Comparison of ENCODE assay signal across 8 cellular contexts in the genomic region with DNA sequence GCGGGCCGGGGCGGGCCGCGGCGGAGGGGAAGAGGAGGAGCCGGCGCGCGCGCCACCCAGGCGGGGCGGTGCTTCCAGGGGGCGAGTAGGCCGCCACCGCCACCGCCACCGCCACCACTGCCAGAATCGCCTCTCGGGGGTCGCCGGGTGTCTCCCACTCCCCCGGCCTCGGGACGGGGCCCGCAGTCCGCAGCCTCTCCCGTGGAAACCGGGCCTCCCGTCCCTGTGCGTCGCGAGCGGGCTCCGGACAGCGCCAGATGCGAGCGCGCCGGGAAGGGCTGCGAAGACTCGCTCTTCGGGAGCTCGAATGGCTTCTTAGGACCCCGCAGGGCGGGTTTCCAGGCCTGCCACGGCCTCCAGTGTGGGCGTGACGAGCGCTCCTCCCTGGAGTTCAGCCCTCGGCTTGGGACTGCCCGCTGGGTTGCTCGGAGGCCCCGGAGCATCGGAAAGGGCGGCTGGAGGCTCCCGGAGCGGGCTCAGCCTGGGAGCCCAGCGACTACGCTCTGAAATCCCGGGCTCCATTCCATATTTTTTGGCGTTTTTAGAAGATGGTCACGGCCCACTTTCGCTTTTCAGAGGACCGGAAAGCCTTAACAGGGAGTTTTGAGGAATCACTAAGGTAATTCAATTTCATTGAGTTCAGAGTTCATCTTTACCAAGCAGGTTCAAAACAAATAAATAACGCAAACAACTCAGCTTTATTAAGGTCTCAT. TPM values are rescaled to one million over a fixed set of nuclear protein-coding genes. Genes with fewer than 3 reads are reported as not detected.
DNase-seq lines count a peak whose midpoint lies in the region; ATAC-seq and TF ChIP-seq lines count a peak whose summit lies in the region.

No MANE protein-coding gene starts in this region.

- H3K9me2 ChIP-seq in GM23248 (ENCODE audit: insufficient read depth) (no peaks in the 10 kb centered on the region), Karpas-422 (replicated peaks; ENCODE audit: insufficient read depth, low read length) (no peaks in the 10 kb centered on the region)

- peak overlapping the region; percentile 84 for H3K27ac Mint-ChIP-seq in activated T-helper 2 cell treated with anti-CD3 and anti-CD28 coated beads, Interferon-gamma antibody, Interleukin-2, Interleukin-4, amounts not matched to agents 10 μg/mL and 5 μg/mL and 100 μg/mL, durations not matched to agents 14 hours and 24 hours and 36 hours
- peak overlapping the region; percentile 76 to 92 (median 86) for H3K27ac Mint-ChIP-seq in naive thymus-derived CD4-positive, alpha-beta T cell
- peak overlapping the region; percentile 92 for H3K27ac Mint-ChIP-seq in stimulated activated naive B cell treated with anti-CD40 and anti-IgM and Interleukin-4, amounts not matched to agents 10 μg/mL and 1 μg/mL and 100 μg/mL, for 72 hours

- H2AFZ ChIP-seq in GM23248 (peak overlapping the region; percentile 99), Karpas-422 (ENCODE audit: low read length) (peak overlapping the region; percentile 37)

- H3K27ac ChIP-seq in GM23248 (peak overlapping the region; percentile 91), Karpas-422 (ENCODE audit: low read length) (no peak overlapping the region; the same call in 1 of the 2 replicates)
- peak overlapping the region; percentile 77 for H3K27ac ChIP-seq in naive thymus-derived CD4-positive, alpha-beta T cell (ENCODE audit: low read depth, low read length)

- H3K36me3 Mint-ChIP-seq in activated T-helper 2 cell treated with anti-CD3 and anti-CD28 coated beads, Interferon-gamma antibody, Interleukin-2, Interleukin-4, amounts not matched to agents 10 μg/mL and 5 μg/mL and 100 μg/mL, durations not matched to agents 14 hours and 24 hours and 36 hours (ENCODE audit: low read depth) = peaks cover 47% of the 10 kb centered on the region
- H3K36me3 Mint-ChIP-seq in naive thymus-derived CD4-positive, alpha-beta T cell = peaks cover 0 to 34% (median 6%) of the 10 kb centered on the region in 5 donors
- H3K36me3 Mint-ChIP-seq in stimulated activated naive B cell treated with anti-CD40 and anti-IgM and Interleukin-4, amounts not matched to agents 10 μg/mL and 1 μg/mL and 100 μg/mL, for 72 hours = peaks cover 2 to 16% of the 10 kb centered on the region in 2 donors

- peak overlapping the region; percentile 94 for H3K4me3 Mint-ChIP-seq in activated T-helper 2 cell treated with anti-CD3 and anti-CD28 coated beads, Interferon-gamma antibody, Interleukin-2, Interleukin-4, amounts not matched to agents 10 μg/mL and 5 μg/mL and 100 μg/mL, durations not matched to agents 14 hours and 24 hours and 36 hours (ENCODE audit: low read depth)
- peak overlapping the region; percentile 85 to 99 (median 94) for H3K4me3 Mint-ChIP-seq in naive thymus-derived CD4-positive, alpha-beta T cell
- peak overlapping the region; percentile 93 to 96 for H3K4me3 Mint-ChIP-seq in stimulated activated naive B cell treated with anti-CD40 and anti-IgM and Interleukin-4, amounts not matched to agents 10 μg/mL and 1 μg/mL and 100 μg/mL, for 72 hours

- H4K20me1 ChIP-seq in GM23248 (ENCODE audit: insufficient read depth) (no peaks in the 10 kb centered on the region), Karpas-422 (ENCODE audit: insufficient read depth, low read depth, low read length) (no peaks in the 10 kb centered on the region)

- H3K9me3 Mint-ChIP-seq in activated T-helper 2 cell treated with anti-CD3 and anti-CD28 coated beads, Interferon-gamma antibody, Interleukin-2, Interleukin-4, amounts not matched to agents 10 μg/mL and 5 μg/mL and 100 μg/mL, durations not matched to agents 14 hours and 24 hours and 36 hours = peaks cover 23% of the 10 kb centered on the region
- H3K9me3 Mint-ChIP-seq in naive thymus-derived CD4-positive, alpha-beta T cell = peaks cover 0 to 20% (median 2%) of the 10 kb centered on the region in 11 donors
- H3K9me3 Mint-ChIP-seq in stimulated activated naive B cell treated with anti-CD40 and anti-IgM and Interleukin-4, amounts not matched to agents 10 μg/mL and 1 μg/mL and 100 μg/mL, for 72 hours = peaks cover 0 to 8% of the 10 kb centered on the region in 2 donors

- peaks cover 8% of the 10 kb centered on the region; the same call in 1 of the 2 replicates for H3F3A ChIP-seq in GM23248 (ENCODE audit: insufficient read depth)

- CTCF ChIA-PET in naive thymus-derived CD4-positive, alpha-beta T cell (lab: Charles Lee) = interaction anchor here (0.5 kb wide), 1 partner anchor 71 kb away, joined by 4 read pairs; no protein-coding TSS in a partner anchor

- in situ Hi-C loops in GM23248 (cut with MboI) = loop anchor here (25.0 kb wide), 1 partner anchor 470 kb away; no protein-coding TSS in a partner anchor

- DNase-seq in Daoy (ENCODE audit: low read depth) = peak; percentile 98
- DNase-seq in GM23248 = peak; percentile 100
- peak; percentile 93 for DNase-seq in Karpas-422
- DNase-seq in RPMI7951 (ENCODE audit: low read depth) = peak; percentile 98
- DNase-seq in activated T-helper 2 cell treated with anti-CD3 and anti-CD28 coated beads, Interferon-gamma antibody, Interleukin-2, Interleukin-4, amounts not matched to agents 10 μg/mL and 5 μg/mL and 100 μg/mL, durations not matched to agents 14 hours and 24 hours and 36 hours (ENCODE audit: low spot score) = peak; percentile 82
- peak; percentile 98 for DNase-seq in fibroblast of mammary gland (ENCODE audit: low read depth)
- DNase-seq in naive thymus-derived CD4-positive, alpha-beta T cell = peak; percentile 71 to 90 (median 79)
- peak; percentile 80 for DNase-seq in stimulated activated naive B cell treated with anti-CD40 and anti-IgM and Interleukin-4, amounts not matched to agents 10 μg/mL and 1 μg/mL and 100 μg/mL, for 72 hours

- POLR2A ChIA-PET in naive thymus-derived CD4-positive, alpha-beta T cell (lab: Charles Lee) = interaction anchor here (0.6 to 2.0 kb wide), 2 partner anchors 55 to 112 kb away, joined by 3 to 9 read pairs; a partner anchor contains a TSS

- peaks cover 28% of the 10 kb centered on the region for H3K4me1 Mint-ChIP-seq in activated T-helper 2 cell treated with anti-CD3 and anti-CD28 coated beads, Interferon-gamma antibody, Interleukin-2, Interleukin-4, amounts not matched to agents 10 μg/mL and 5 μg/mL and 100 μg/mL, durations not matched to agents 14 hours and 24 hours and 36 hours (ENCODE audit: low read depth)
- H3K4me1 Mint-ChIP-seq in naive thymus-derived CD4-positive, alpha-beta T cell = peaks cover 32 to 56% (median 41%) of the 10 kb centered on the region in 7 donors
- H3K4me1 Mint-ChIP-seq in stimulated activated naive B cell treated with anti-CD40 and anti-IgM and Interleukin-4, amounts not matched to agents 10 μg/mL and 1 μg/mL and 100 μg/mL, for 72 hours = peaks cover 10 to 24% of the 10 kb centered on the region in 2 donors

- H3K4me2 ChIP-seq in GM23248 (ENCODE audit: unreplicated experiment) (peak overlapping the region; percentile 89), Karpas-422 (ENCODE audit: low read depth, low read length, poor library complexity, severe bottlenecking) (peak overlapping the region; percentile 87)

- TF ChIP-seq CTCF in fibroblast of mammary gland (conservative IDR thresholded peaks at IDR 0.05; ENCODE audit: control insufficient read depth, insufficient read depth, low read depth, low read length) = no peak

- H3K9me3 ChIP-seq in GM23248 (ENCODE audit: low read depth) = no peaks in the 10 kb centered on the region
- H3K9me3 ChIP-seq in Karpas-422 (ENCODE audit: low read length) = no peaks in the 10 kb centered on the region
- no peaks in the 10 kb centered on the region for H3K9me3 ChIP-seq in naive thymus-derived CD4-positive, alpha-beta T cell (ENCODE audit: control insufficient read depth in 2 of 3, low read length in 3 of 3)

- no peaks in the 10 kb centered on the region for H3K27me3 Mint-ChIP-seq in activated T-helper 2 cell treated with anti-CD3 and anti-CD28 coated beads, Interferon-gamma antibody, Interleukin-2, Interleukin-4, amounts not matched to agents 10 μg/mL and 5 μg/mL and 100 μg/mL, durations not matched to agents 14 hours and 24 hours and 36 hours (ENCODE audit: low read depth)
- no peaks in the 10 kb centered on the region for H3K27me3 Mint-ChIP-seq in naive thymus-derived CD4-positive, alpha-beta T cell
- no peaks in the 10 kb centered on the region for H3K27me3 Mint-ChIP-seq in stimulated activated naive B cell treated with anti-CD40 and anti-IgM and Interleukin-4, amounts not matched to agents 10 μg/mL and 1 μg/mL and 100 μg/mL, for 72 hours

- 0% methylated on average over 32 to 37 of the region's 66 CpGs for WGBS in GM23248 (ENCODE audit: low coverage in 1 of 2, low lambda C conversion rate in 2 of 2, missing lambda C conversion rate in 2 of 2), 2 experiments

- H3K9ac ChIP-seq in GM23248 (peak overlapping the region; percentile 95), Karpas-422 (ENCODE audit: low read length) (peak overlapping the region; percentile 93)

- H3K4me1 ChIP-seq in GM23248 (ENCODE audit: insufficient read depth) (peaks cover 21% of the 10 kb centered on the region; the same call in 1 of the 2 replicates), Karpas-422 (ENCODE audit: low read length) (peaks cover 16% of the 10 kb centered on the region)
- peaks cover 6 to 29% of the 10 kb centered on the region in 2 donors for H3K4me1 ChIP-seq in naive thymus-derived CD4-positive, alpha-beta T cell (ENCODE audit: control insufficient read depth in 2 of 2, insufficient read depth in 2 of 2, low read length in 2 of 2)

- H3K36me3 ChIP-seq in GM23248 (ENCODE audit: low read depth) = 0 out of 2 replicates have a peak, but pooled peaks cover 3% of the 10 kb centered on the region
- H3K36me3 ChIP-seq in Karpas-422 (ENCODE audit: insufficient read depth, low read length) = peaks cover 2% of the 10 kb centered on the region; the same call in 1 of the 2 replicates
- peaks cover 0 to 8% (median 0%) of the 10 kb centered on the region in 3 experiments for H3K36me3 ChIP-seq in naive thymus-derived CD4-positive, alpha-beta T cell (ENCODE audit: control insufficient read depth in 2 of 3, insufficient read depth in 3 of 3, low read length in 3 of 3)

- H3K27me3 ChIP-seq in GM23248 (replicated peaks; ENCODE audit: insufficient read depth) (no peaks in the 10 kb centered on the region), Karpas-422 (ENCODE audit: low read length) (no peaks in the 10 kb centered on the region)
- no peaks in the 10 kb centered on the region for H3K27me3 ChIP-seq in naive thymus-derived CD4-positive, alpha-beta T cell (ENCODE audit: control insufficient read depth in 2 of 2, insufficient read depth in 2 of 2, low read length in 2 of 2)

- peak overlapping the region; percentile 99 for H3K4me3 ChIP-seq in GM23248
- peak overlapping the region; percentile 87 for H3K4me3 ChIP-seq in Karpas-422 (ENCODE audit: low read length)
- peak overlapping the region; percentile 71 for H3K4me3 ChIP-seq in fibroblast of mammary gland (ENCODE audit: control insufficient read depth, low read depth, low read length)
- H3K4me3 ChIP-seq in naive thymus-derived CD4-positive, alpha-beta T cell (ENCODE audit: low read length) = peak overlapping the region; percentile 92

- ATAC-seq in naive thymus-derived CD4-positive, alpha-beta T cell = peak; percentile 92
- ATAC-seq in stimulated activated naive B cell treated with anti-CD40 and anti-IgM and Interleukin-4, amounts not matched to agents 10 μg/mL and 1 μg/mL and 100 μg/mL, for 72 hours (replicated peaks) = peak; percentile 89 to 92

- H3K79me2 ChIP-seq in GM23248 (ENCODE audit: insufficient read depth) (peaks cover 40% of the 10 kb centered on the region), Karpas-422 (ENCODE audit: low read length) (peaks cover 40% of the 10 kb centered on the region)

- intact Hi-C loops in activated T-helper 2 cell treated with anti-CD3 and anti-CD28 coated beads, Interferon-gamma antibody, Interleukin-2, Interleukin-4, amounts not matched to agents 10 μg/mL and 5 μg/mL and 100 μg/mL, durations not matched to agents 14 hours and 24 hours and 36 hours (cut with micrococcal nuclease) = loop anchor here (1.0 to 5.0 kb wide), 6 partner anchors 12 to 1181 kb away; a partner anchor contains a TSS
- intact Hi-C loops in naive thymus-derived CD4-positive, alpha-beta T cell (cut with micrococcal nuclease) = loop anchor here (1.0 to 10.0 kb wide), 16 partner anchors 12 to 1473 kb away; a partner anchor contains a TSS

RNA-seq across cellular contexts. Expression of a gene that starts 0.4 kb away (rescaled TPM):
- 22.7 and 26.2 TPM in 2 replicates for total RNA-seq in Daoy (2014; rRNA removed; shearing (Covaris generic))
- 30.7 and 31.2 TPM in 2 replicates for total RNA-seq in GM23248 (2014; rRNA removed; shearing (Covaris generic))
- polyA plus RNA-seq in GM23248 (2016; fragmentation: Nextera tagmentation; extraction: Ambion mirVana) = 54.7 and 55.1 TPM in 2 replicates
- 56.8 and 64.4 TPM in 2 replicates for total RNA-seq in Karpas-422 (2014; rRNA removed; shearing (Covaris generic); ENCODE audit: low replicate concordance)
- 17.1 and 20.8 TPM in 2 replicates for total RNA-seq in RPMI7951 (2014; rRNA removed; shearing (Covaris generic))
- total RNA-seq in activated T-helper 2 cell treated with anti-CD3 and anti-CD28 coated beads, Interferon-gamma antibody, Interleukin-2, Interleukin-4, amounts not matched to agents 10 μg/mL and 5 μg/mL and 100 μg/mL, durations not matched to agents 14 hours and 24 hours and 36 hours = 73.3 and 76.1 TPM in 2 replicates
- 10 to 100 TPM; 24.4 to 57.9 (median 46.9) TPM for total RNA-seq in naive thymus-derived CD4-positive, alpha-beta T cell
- 10 to 100 TPM; 58.3 to 62.4 TPM for polyA plus RNA-seq in naive thymus-derived CD4-positive, alpha-beta T cell

RNA-seq across cellular contexts. Expression of a gene that starts 47.8 kb away (rescaled TPM):
- total RNA-seq in Daoy (2014; rRNA removed; shearing (Covaris generic)) = 2.2 and 2.7 TPM in 2 replicates
- total RNA-seq in GM23248 (2014; rRNA removed; shearing (Covaris generic)) = 1.0 and 1.5 TPM in 2 replicates
- 0.30 and 0.39 TPM in 2 replicates for polyA plus RNA-seq in GM23248 (2016; fragmentation: Nextera tagmentation; extraction: Ambion mirVana)
- 263 and 271 TPM in 2 replicates for total RNA-seq in Karpas-422 (2014; rRNA removed; shearing (Covaris generic); ENCODE audit: low replicate concordance)
- 0.84 and 1.4 TPM in 2 replicates for total RNA-seq in RPMI7951 (2014; rRNA removed; shearing (Covaris generic))
- total RNA-seq in activated T-helper 2 cell treated with anti-CD3 and anti-CD28 coated beads, Interferon-gamma antibody, Interleukin-2, Interleukin-4, amounts not matched to agents 10 μg/mL and 5 μg/mL and 100 μg/mL, durations not matched to agents 14 hours and 24 hours and 36 hours = 76.1 and 79.0 TPM in 2 replicates
- 100 to 1,000 TPM in 3 of 5 experiments, 10 to 100 TPM in 2; 38.3 to 154 (median 126) TPM for total RNA-seq in naive thymus-derived CD4-positive, alpha-beta T cell
- 10 to 100 TPM; 32.7 to 39.6 TPM for polyA plus RNA-seq in naive thymus-derived CD4-positive, alpha-beta T cell

RNA-seq across cellular contexts. Expression of a gene that starts 54.9 kb away (rescaled TPM):
- 36.9 and 42.8 TPM in 2 replicates for total RNA-seq in Daoy (2014; rRNA removed; shearing (Covaris generic))
- 42.4 and 45.5 TPM in 2 replicates for total RNA-seq in GM23248 (2014; rRNA removed; shearing (Covaris generic))
- 43.3 and 49.2 TPM in 2 replicates for polyA plus RNA-seq in GM23248 (2016; fragmentation: Nextera tagmentation; extraction: Ambion mirVana)
- total RNA-seq in Karpas-422 (2014; rRNA removed; shearing (Covaris generic); ENCODE audit: low replicate concordance) = 58.5 and 62.7 TPM in 2 replicates
- 40.8 and 41.3 TPM in 2 replicates for total RNA-seq in RPMI7951 (2014; rRNA removed; shearing (Covaris generic))
- 53.8 and 56.1 TPM in 2 replicates for total RNA-seq in activated T-helper 2 cell treated with anti-CD3 and anti-CD28 coated beads, Interferon-gamma antibody, Interleukin-2, Interleukin-4, amounts not matched to agents 10 μg/mL and 5 μg/mL and 100 μg/mL, durations not matched to agents 14 hours and 24 hours and 36 hours
- 10 to 100 TPM; 48.2 to 84.6 (median 74.9) TPM for total RNA-seq in naive thymus-derived CD4-positive, alpha-beta T cell
- polyA plus RNA-seq in naive thymus-derived CD4-positive, alpha-beta T cell = 10 to 100 TPM; 47.4 to 49.5 TPM

Comparison
In these comparisons a context has a peak if more than half of its experiments do, and no peak if none do; other contexts are left out.
1. RNA of a gene that starts 47.8 kb away (total RNA-seq): 263 to 271 TPM in Karpas-422, 38.3 to 154 TPM in naive thymus-derived CD4-positive, alpha-beta T cell and 76.1 to 79.0 TPM in activated T-helper 2 cell treated with anti-CD3 and anti-CD28 coated beads, Interferon-gamma antibody, Interleukin-2, Interleukin-4, amounts not matched to agents 10 μg/mL and 5 μg/mL and 100 μg/mL, durations not matched to agents 14 hours and 24 hours and 36 hours; 2.2 to 2.7 TPM in Daoy, 1.0 to 1.5 TPM in GM23248 and 0.84 to 1.4 TPM in RPMI7951; every median in the first group is over 10 times any median in the second.
2. Peak in every context shown above with its lines, with median percentiles within 50 percentile points of each other: DNase-seq, H3K4me3 ChIP-seq, H3K27ac Mint-ChIP-seq and H3K4me3 Mint-ChIP-seq.